2 cellular contexts compared by ENCODE assay signal in genomic region chr12:122116707-122117535, GRCh38.
TF ChIP-seq lines count a peak whose summit lies in the region.

No MANE protein-coding gene starts in this region.

TF ChIP-seq in SK-N-SH, 30 proteins besides CTCF, POLR2A, EP300 and RAD21 (continued from another document):
- TF ChIP-seq PBX3 (IDR thresholded peaks at IDR 0.05) (no peak), GATA2 (CRISPR knock-in tag; IDR thresholded peaks at IDR 0.05) (no peak), YY1 (IDR thresholded peaks at IDR 0.05; ENCODE audit: low read depth) (no peak), RFX5 (IDR thresholded peaks at IDR 0.05; ENCODE audit: low read length) (no peak), CHD2 (IDR thresholded peaks at IDR 0.05; ENCODE audit: low read length, partially characterized antibody) (no peak)
- TF ChIP-seq, protein P1, sequence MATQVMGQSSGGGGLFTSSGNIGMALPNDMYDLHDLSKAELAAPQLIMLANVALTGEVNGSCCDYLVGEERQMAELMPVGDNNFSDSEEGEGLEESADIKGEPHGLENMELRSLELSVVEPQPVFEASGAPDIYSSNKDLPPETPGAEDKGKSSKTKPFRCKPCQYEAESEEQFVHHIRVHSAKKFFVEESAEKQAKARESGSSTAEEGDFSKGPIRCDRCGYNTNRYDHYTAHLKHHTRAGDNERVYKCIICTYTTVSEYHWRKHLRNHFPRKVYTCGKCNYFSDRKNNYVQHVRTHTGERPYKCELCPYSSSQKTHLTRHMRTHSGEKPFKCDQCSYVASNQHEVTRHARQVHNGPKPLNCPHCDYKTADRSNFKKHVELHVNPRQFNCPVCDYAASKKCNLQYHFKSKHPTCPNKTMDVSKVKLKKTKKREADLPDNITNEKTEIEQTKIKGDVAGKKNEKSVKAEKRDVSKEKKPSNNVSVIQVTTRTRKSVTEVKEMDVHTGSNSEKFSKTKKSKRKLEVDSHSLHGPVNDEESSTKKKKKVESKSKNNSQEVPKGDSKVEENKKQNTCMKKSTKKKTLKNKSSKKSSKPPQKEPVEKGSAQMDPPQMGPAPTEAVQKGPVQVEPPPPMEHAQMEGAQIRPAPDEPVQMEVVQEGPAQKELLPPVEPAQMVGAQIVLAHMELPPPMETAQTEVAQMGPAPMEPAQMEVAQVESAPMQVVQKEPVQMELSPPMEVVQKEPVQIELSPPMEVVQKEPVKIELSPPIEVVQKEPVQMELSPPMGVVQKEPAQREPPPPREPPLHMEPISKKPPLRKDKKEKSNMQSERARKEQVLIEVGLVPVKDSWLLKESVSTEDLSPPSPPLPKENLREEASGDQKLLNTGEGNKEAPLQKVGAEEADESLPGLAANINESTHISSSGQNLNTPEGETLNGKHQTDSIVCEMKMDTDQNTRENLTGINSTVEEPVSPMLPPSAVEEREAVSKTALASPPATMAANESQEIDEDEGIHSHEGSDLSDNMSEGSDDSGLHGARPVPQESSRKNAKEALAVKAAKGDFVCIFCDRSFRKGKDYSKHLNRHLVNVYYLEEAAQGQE (IDR thresholded peaks at IDR 0.05; ENCODE audit: low read depth, low read length): no peak

TF ChIP-seq in SK-N-SH treated with all-trans-retinoic acid at 6 μM for 48 hours, 23 proteins besides CTCF, POLR2A, EP300 and RAD21 (continued from another document):
- TF ChIP-seq TCF4 (CRISPR knock-in tag; IDR thresholded peaks at IDR 0.05; ENCODE audit: borderline replicate concordance) (no peak), GLIS3 (CRISPR knock-in tag; IDR thresholded peaks at IDR 0.05) (no peak), ZNF565 (CRISPR knock-in tag; conservative IDR thresholded peaks at IDR 0.05; ENCODE audit: low read depth) (no peak), PATZ1 (CRISPR knock-in tag; IDR thresholded peaks at IDR 0.05; ENCODE audit: borderline replicate concordance) (no peak), ZFP3 (CRISPR knock-in tag; IDR thresholded peaks at IDR 0.05) (no peak), ZC3H10 (CRISPR knock-in tag; IDR thresholded peaks at IDR 0.05) (no peak), CSRNP3 (CRISPR knock-in tag; IDR thresholded peaks at IDR 0.05) (no peak), CREB5 (CRISPR knock-in tag; IDR thresholded peaks at IDR 0.05; ENCODE audit: low read depth) (no peak), CSDC2 (CRISPR knock-in tag; IDR thresholded peaks at IDR 0.05) (no peak), RARB (CRISPR knock-in tag; IDR thresholded peaks at IDR 0.05) (no peak), ESRRG (CRISPR knock-in tag; IDR thresholded peaks at IDR 0.05) (no peak), TOX (CRISPR knock-in tag; IDR thresholded peaks at IDR 0.05; ENCODE audit: borderline replicate concordance) (no peak), ZNF70 (CRISPR knock-in tag; IDR thresholded peaks at IDR 0.05) (no peak), ARNTL (CRISPR knock-in tag; IDR thresholded peaks at IDR 0.05; ENCODE audit: borderline replicate concordance, low read depth) (no peak), ZFP30 (CRISPR knock-in tag; IDR thresholded peaks at IDR 0.05) (no peak), OSR1 (CRISPR knock-in tag; IDR thresholded peaks at IDR 0.05) (no peak)
